10 cellular contexts compared by ENCODE assay signal in genomic region chr1:89126234-89126580, GRCh38. TPM values are rescaled to one million over a fixed set of nuclear protein-coding genes. Genes with fewer than 3 reads are reported as not detected.
A peak's percentile ranks its signal among the peaks of the same experiment; 100 is the strongest.
DNase-seq lines count a peak whose midpoint lies in the region; ATAC-seq and TF ChIP-seq lines count a peak whose summit lies in the region.
"Had no signal": no experiment of that assay in that cellular context is flagged by ENCODE, and none has a peak within 500 bp of the region (broad histone marks: within the 10 kb centered on the region; RNA-seq: fewer than 3 reads in every experiment).

No MANE protein-coding gene starts in this region.

- no peaks in the 10 kb centered on the region for H3K27me3 Mint-ChIP-seq in activated CD4-positive, alpha-beta memory T cell treated with anti-CD3 and anti-CD28 coated beads, Interleukin-2, amount 10 ng/mL, durations not matched to agents 7 days and 5 days

- ATAC-seq in GM21526 (IDR thresholded peaks at IDR 0.05; ENCODE audit: low FRiP score, unreplicated experiment): no peak

- intact Hi-C loops in cardiac septum (cut with DNase I): no loop called here

- H3K9me3 ChIP-seq in right atrium auricular region (no peaks in the 10 kb centered on the region), mesodermal cell (ENCODE audit: control insufficient read depth, low read length) (no peaks in the 10 kb centered on the region)

- DNase-seq in right atrium auricular region (ENCODE audit: low spot score): no peak
- DNase-seq in cardiac septum (ENCODE audit: low spot score): no peak
- no peak for DNase-seq in activated CD4-positive, alpha-beta memory T cell treated with anti-CD3 and anti-CD28 coated beads, Interleukin-2, amount 10 ng/mL, durations not matched to agents 7 days and 5 days
- DNase-seq in KBM-7: no peak
- DNase-seq in cerebellum (ENCODE audit: low spot score): no peak
- no peak for DNase-seq in HuH-7 (ENCODE audit: low spot score)

- POLR2A ChIA-PET in activated CD4-positive, alpha-beta memory T cell treated with anti-CD3 and anti-CD28 coated beads, Interleukin-2, amount 10 ng/mL, durations not matched to agents 7 days and 5 days (lab: Charles Lee): interaction anchor here (0.6 to 5.6 kb wide), 27 partner anchors 11 to 485 kb away, joined by 3 to 99 read pairs (median 5); partner anchors contain the start of genes GBP3, GBP4 and GTF2B

- H3K4me1 Mint-ChIP-seq in activated CD4-positive, alpha-beta memory T cell treated with anti-CD3 and anti-CD28 coated beads, Interleukin-2, amount 10 ng/mL, durations not matched to agents 7 days and 5 days: peaks cover 55% of the 10 kb centered on the region

- TF ChIP-seq CTCF in right atrium auricular region (IDR thresholded peaks at IDR 0.05): no peak

- no peaks in the 10 kb centered on the region for H3K27me3 ChIP-seq in right atrium auricular region

- H3K36me3 ChIP-seq in right atrium auricular region (no peaks in the 10 kb centered on the region), mesodermal cell (ENCODE audit: control insufficient read depth, insufficient read depth, low read length) (no peaks in the 10 kb centered on the region)

- H3K4me3 Mint-ChIP-seq in activated CD4-positive, alpha-beta memory T cell treated with anti-CD3 and anti-CD28 coated beads, Interleukin-2, amount 10 ng/mL, durations not matched to agents 7 days and 5 days: peak overlapping the region; percentile 99

- H3K4me1 ChIP-seq in right atrium auricular region: peaks cover 0 to 33% of the 10 kb centered on the region in 2 donors
- H3K4me1 ChIP-seq in mesodermal cell (ENCODE audit: control insufficient read depth, insufficient read depth, low read length, poor library complexity, severe bottlenecking): peaks cover 14% of the 10 kb centered on the region

- CTCF ChIA-PET in activated CD4-positive, alpha-beta memory T cell treated with anti-CD3 and anti-CD28 coated beads, Interleukin-2, amount 10 ng/mL, durations not matched to agents 7 days and 5 days (lab: Charles Lee): interaction anchor here (0.6 to 4.0 kb wide), 10 partner anchors 10 to 236 kb away, joined by 3 to 22 read pairs (median 5); no protein-coding TSS in a partner anchor

- peak overlapping the region; percentile 74 to 80 for H3K27ac ChIP-seq in right atrium auricular region
- peak overlapping the region; percentile 80 for H3K27ac ChIP-seq in mesodermal cell (ENCODE audit: low read depth, low read length, severe bottlenecking)

- peak overlapping the region; percentile 97 for H3K27ac Mint-ChIP-seq in activated CD4-positive, alpha-beta memory T cell treated with anti-CD3 and anti-CD28 coated beads, Interleukin-2, amount 10 ng/mL, durations not matched to agents 7 days and 5 days

- H3K9me3 Mint-ChIP-seq in activated CD4-positive, alpha-beta memory T cell treated with anti-CD3 and anti-CD28 coated beads, Interleukin-2, amount 10 ng/mL, durations not matched to agents 7 days and 5 days: peaks cover 7% of the 10 kb centered on the region

- in situ Hi-C loops in KBM-7 (cut with MboI; ENCODE audit: low pct_unique_long_range_greater_than_20kb, low sequenced_read_pairs): no loop called here

- H3K4me3 ChIP-seq in right atrium auricular region (peak overlapping the region in 1 of 2 donors; percentile 48), mesodermal cell (ENCODE audit: extremely low read depth, insufficient read depth, low read length, poor library complexity, severe bottlenecking) (no peak overlapping the region)

- peaks cover 60% of the 10 kb centered on the region for H3K36me3 Mint-ChIP-seq in activated CD4-positive, alpha-beta memory T cell treated with anti-CD3 and anti-CD28 coated beads, Interleukin-2, amount 10 ng/mL, durations not matched to agents 7 days and 5 days (ENCODE audit: low read depth)

RNA-seq across cellular contexts. Expression of gene GBP2, which starts 0.3 kb away (rescaled TPM):
- total RNA-seq in right atrium auricular region: 10 to 100 TPM; 12.3 to 22.1 TPM
- 9.5 TPM for total RNA-seq in cardiac septum
- total RNA-seq in activated CD4-positive, alpha-beta memory T cell treated with anti-CD3 and anti-CD28 coated beads, Interleukin-2, amount 10 ng/mL, durations not matched to agents 7 days and 5 days: 100 to 1,000 TPM; 280 to 281 TPM
- 14.5 TPM for polyA plus RNA-seq in mesodermal cell (2013, experiment 1 of 2)
- 16.1 TPM for polyA plus RNA-seq in mesodermal cell (2013, experiment 2 of 2)
- total RNA-seq in cerebellum: 0.54 TPM

RNA-seq across cellular contexts. Expression of gene GBP7, which starts 49.6 kb away (rescaled TPM):
- not detected for total RNA-seq in right atrium auricular region
- total RNA-seq in cardiac septum: 0.08 TPM
- total RNA-seq in activated CD4-positive, alpha-beta memory T cell treated with anti-CD3 and anti-CD28 coated beads, Interleukin-2, amount 10 ng/mL, durations not matched to agents 7 days and 5 days: under 1 TPM; 0.15 to 0.30 TPM
- not detected for polyA plus RNA-seq in mesodermal cell (2013, experiment 1 of 2)
- polyA plus RNA-seq in mesodermal cell (2013, experiment 2 of 2): not detected
- total RNA-seq in cerebellum: not detected
- total RNA-seq: pulmonary artery endothelial cell, SK-MEL-5 had no signal

Comparison
In these comparisons a context has a peak if more than half of its experiments do, and no peak if none do; other contexts are left out.
1. RNA of gene GBP2, which starts 0.3 kb away (total RNA-seq): 280 to 281 TPM in activated CD4-positive, alpha-beta memory T cell treated with anti-CD3 and anti-CD28 coated beads, Interleukin-2, amount 10 ng/mL, durations not matched to agents 7 days and 5 days; 12.3 to 22.1 TPM in right atrium auricular region, 9.5 TPM in cardiac septum (single experiment) and 0.54 TPM in cerebellum (single experiment); every median in the first group is over 10 times any median in the second.